In the genomic region with DNA sequence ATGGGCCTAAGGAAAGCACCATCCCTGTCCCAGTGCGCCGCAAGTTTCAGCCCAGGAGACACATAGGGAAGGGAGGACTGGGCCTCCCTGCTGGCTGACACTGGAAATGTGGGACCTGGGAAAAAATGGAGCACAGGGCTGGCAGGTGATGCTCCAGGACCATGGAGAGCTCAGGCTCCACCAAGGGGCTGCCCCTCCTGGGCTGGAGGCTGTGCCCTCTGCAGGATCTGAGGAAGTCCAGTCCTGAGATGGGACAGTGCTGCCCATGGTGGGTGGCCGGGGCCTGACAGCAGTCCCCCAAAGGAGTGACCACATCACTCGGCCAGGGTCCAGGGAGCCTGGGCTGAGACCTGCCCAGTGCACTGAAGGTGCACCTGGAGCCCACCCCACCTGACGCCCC, we compare ENCODE assay signal across 1 cellular context.
TF ChIP-seq lines count a peak whose summit lies in the region.

No MANE protein-coding gene starts in this region.

TF ChIP-seq in HCT116, 20 proteins besides CTCF, POLR2A, EP300 and RAD21:
- TF ChIP-seq, protein P1, sequence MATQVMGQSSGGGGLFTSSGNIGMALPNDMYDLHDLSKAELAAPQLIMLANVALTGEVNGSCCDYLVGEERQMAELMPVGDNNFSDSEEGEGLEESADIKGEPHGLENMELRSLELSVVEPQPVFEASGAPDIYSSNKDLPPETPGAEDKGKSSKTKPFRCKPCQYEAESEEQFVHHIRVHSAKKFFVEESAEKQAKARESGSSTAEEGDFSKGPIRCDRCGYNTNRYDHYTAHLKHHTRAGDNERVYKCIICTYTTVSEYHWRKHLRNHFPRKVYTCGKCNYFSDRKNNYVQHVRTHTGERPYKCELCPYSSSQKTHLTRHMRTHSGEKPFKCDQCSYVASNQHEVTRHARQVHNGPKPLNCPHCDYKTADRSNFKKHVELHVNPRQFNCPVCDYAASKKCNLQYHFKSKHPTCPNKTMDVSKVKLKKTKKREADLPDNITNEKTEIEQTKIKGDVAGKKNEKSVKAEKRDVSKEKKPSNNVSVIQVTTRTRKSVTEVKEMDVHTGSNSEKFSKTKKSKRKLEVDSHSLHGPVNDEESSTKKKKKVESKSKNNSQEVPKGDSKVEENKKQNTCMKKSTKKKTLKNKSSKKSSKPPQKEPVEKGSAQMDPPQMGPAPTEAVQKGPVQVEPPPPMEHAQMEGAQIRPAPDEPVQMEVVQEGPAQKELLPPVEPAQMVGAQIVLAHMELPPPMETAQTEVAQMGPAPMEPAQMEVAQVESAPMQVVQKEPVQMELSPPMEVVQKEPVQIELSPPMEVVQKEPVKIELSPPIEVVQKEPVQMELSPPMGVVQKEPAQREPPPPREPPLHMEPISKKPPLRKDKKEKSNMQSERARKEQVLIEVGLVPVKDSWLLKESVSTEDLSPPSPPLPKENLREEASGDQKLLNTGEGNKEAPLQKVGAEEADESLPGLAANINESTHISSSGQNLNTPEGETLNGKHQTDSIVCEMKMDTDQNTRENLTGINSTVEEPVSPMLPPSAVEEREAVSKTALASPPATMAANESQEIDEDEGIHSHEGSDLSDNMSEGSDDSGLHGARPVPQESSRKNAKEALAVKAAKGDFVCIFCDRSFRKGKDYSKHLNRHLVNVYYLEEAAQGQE (IDR thresholded peaks at IDR 0.05; ENCODE audit: low read depth): peak; percentile 67
- TF ChIP-seq SRF (IDR thresholded peaks at IDR 0.05; ENCODE audit: low read depth): no peak
- TF ChIP-seq JUND (IDR thresholded peaks at IDR 0.05): no peak
